ENCODE assay signal across 32 cellular contexts in the genomic region with DNA sequence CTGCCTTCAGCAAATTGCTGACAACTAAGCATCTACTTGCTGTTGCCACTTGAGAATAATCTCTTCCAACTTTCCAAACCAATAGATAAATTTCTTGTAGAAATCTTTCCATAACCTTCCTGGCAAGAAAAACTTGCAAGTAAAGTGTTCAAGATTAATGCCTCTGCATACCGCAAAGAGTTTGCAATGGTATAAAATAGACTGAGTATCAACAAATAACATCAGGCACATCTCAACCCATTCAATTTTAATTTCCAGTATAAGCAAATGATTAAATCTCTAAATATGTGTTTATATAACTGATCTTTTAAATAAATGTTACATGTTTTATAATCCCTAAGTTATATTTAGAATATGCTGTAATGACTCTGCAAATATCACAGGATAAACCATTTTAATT.
DNase-seq lines count a peak whose midpoint lies in the region; ATAC-seq and TF ChIP-seq lines count a peak whose summit lies in the region.
"Had no signal": no experiment of that assay in that cellular context is flagged by ENCODE, and none has a peak within 500 bp of the region (broad histone marks: within the 10 kb centered on the region; RNA-seq: fewer than 3 reads in every experiment).

No MANE protein-coding gene starts in this region.

- TF ChIP-seq CTCF in 22Rv1 (IDR thresholded peaks at IDR 0.05) (no peak), AG04450 (IDR thresholded peaks at IDR 0.05; ENCODE audit: low read depth, low read length) (no peak), IMR-90 (conservative IDR thresholded peaks at IDR 0.05; ENCODE audit: low read depth, low read length) (no peak), hepatocyte (IDR thresholded peaks at IDR 0.05; ENCODE audit: poor library complexity) (no peak)

- H3K27me3 ChIP-seq in AG04450 (ENCODE audit: control insufficient read depth, insufficient read depth, low read length): no peaks in the 10 kb centered on the region
- no peaks in the 10 kb centered on the region for H3K27me3 ChIP-seq in IMR-90 (ENCODE audit: control insufficient read depth, insufficient read depth, low read length)
- H3K27me3 ChIP-seq in hepatocyte: no peaks in the 10 kb centered on the region
- H3K27me3 ChIP-seq: BE2C; BLaER1; BLaER1 treated with 17β-estradiol and CSF1 and Interleukin-3, amounts not matched to agents 10 nM and 100 nM had no signal

- H4K8ac ChIP-seq in IMR-90 (ENCODE audit: low read depth in 2 of 2, low read length in 2 of 2): no peak overlapping the region

- no peaks in the 10 kb centered on the region for H3K9me1 ChIP-seq in IMR-90 (ENCODE audit: insufficient read depth, low read length)

- peak overlapping the region; percentile 52; the same call in 1 of the 2 replicates for H3K18ac ChIP-seq in IMR-90 (ENCODE audit: low read depth, low read length)

- H3K36me3 ChIP-seq in IMR-90 (ENCODE audit: control insufficient read depth, insufficient read depth, low read length) (no peaks in the 10 kb centered on the region), SK-N-MC (ENCODE audit: insufficient read depth, low read length) (no peaks in the 10 kb centered on the region), hepatocyte (replicated peaks; ENCODE audit: insufficient read depth, low read depth) (no peaks in the 10 kb centered on the region)
- H3K36me3 ChIP-seq: BE2C; BLaER1; BLaER1 treated with 17β-estradiol and CSF1 and Interleukin-3, amounts not matched to agents 10 nM and 100 nM had no signal

- no peaks in the 10 kb centered on the region for H3K79me1 ChIP-seq in IMR-90 (ENCODE audit: low read depth in 1 of 2, low read length in 2 of 2)

- intact Hi-C loops in IMR-90 (cut with micrococcal nuclease): no loop called here

- H3K23ac ChIP-seq in IMR-90 (ENCODE audit: low read depth, low read length): no peak overlapping the region

- TF ChIP-seq POLR2A in IMR-90 (IDR thresholded peaks at IDR 0.05; ENCODE audit: low read depth, low read length): no peak

- no peak overlapping the region; the same call in 1 of the 2 replicates for H3K4me2 ChIP-seq in IMR-90 (ENCODE audit: low read depth, low read length)
- no peak overlapping the region for H3K4me2 ChIP-seq in hepatocyte
- H3K4me2 ChIP-seq: A549; BLaER1; BLaER1 treated with 17β-estradiol and CSF1 and Interleukin-3, amounts not matched to agents 10 nM and 100 nM had no signal

- peak; percentile 44 for DNase-seq in AG04450 (ENCODE audit: low read depth, low spot score)
- peak; percentile 61 for DNase-seq in IMR-90
- DNase-seq in SK-N-MC (ENCODE audit: low read depth, low spot score): no peak
- DNase-seq in NCI-H69 (lab: John Stamatoyannopoulos, UW): no peak
- no peak for DNase-seq in hepatocyte (ENCODE audit: low spot score)
- no peak for DNase-seq in dedifferentiated amniotic fluid mesenchymal stem cell (ENCODE audit: extremely low spot score)
- DNase-seq: 8988T; ACHN; AML-193; BE2C; C1 segment of cervical spinal cord; Caco-2; Calu3; CD4-positive, alpha-beta memory T cell; CD4-positive, alpha-beta T cell; CD4-positive, CD25-positive, alpha-beta regulatory T cell; CD8-positive, alpha-beta memory T cell; CD8-positive, alpha-beta T cell; COR-L47; DMS 273 treated with DMSO at 0.1 percent for 48 hours; DMS153; DMS53; DMS79; DMS79 treated with DMSO at 0.1 percent for 48 hours; DND-41; EL had no signal

- H3K56ac ChIP-seq in IMR-90 (ENCODE audit: extremely low read depth, insufficient read depth, low read length): no peak overlapping the region

- no peak overlapping the region for H2BK15ac ChIP-seq in IMR-90 (ENCODE audit: low read depth, low read length)

- ATAC-seq in IMR-90 (ENCODE audit: low read depth) (peak; percentile 72), GM19328 (IDR thresholded peaks at IDR 0.05; ENCODE audit: unreplicated experiment) (no peak)
- ATAC-seq: A549; CD8-positive, alpha-beta T cell had no signal

- TF ChIP-seq RAD21 in IMR-90 (IDR thresholded peaks at IDR 0.05; ENCODE audit: low read length): no peak

- H2AK5ac ChIP-seq in IMR-90 (ENCODE audit: low read depth, low read length): no peak overlapping the region

- H3K9me3 ChIP-seq in AG04450 (ENCODE audit: control insufficient read depth, insufficient read depth, low read length) (no peaks in the 10 kb centered on the region), IMR-90 (ENCODE audit: control insufficient read depth, insufficient read depth, low read length) (no peaks in the 10 kb centered on the region), SK-N-MC (ENCODE audit: low read depth, low read length) (no peaks in the 10 kb centered on the region), hepatocyte (ENCODE audit: low read depth) (no peaks in the 10 kb centered on the region)
- H3K9me3 ChIP-seq: A549; BE2C; BLaER1; BLaER1 treated with 17β-estradiol and CSF1 and Interleukin-3, amounts not matched to agents 10 nM and 100 nM; Caco-2 had no signal

- H2AFZ ChIP-seq in IMR-90 (replicated peaks; ENCODE audit: low read length, poor library complexity) (no peak overlapping the region), hepatocyte (no peak overlapping the region)

- H3K4me1 ChIP-seq in IMR-90 (ENCODE audit: control insufficient read depth, insufficient read depth, low read length) (no peaks in the 10 kb centered on the region), hepatocyte (ENCODE audit: insufficient read depth) (no peaks in the 10 kb centered on the region)
- H3K4me1 ChIP-seq: A549; BE2C; BLaER1; BLaER1 treated with 17β-estradiol and CSF1 and Interleukin-3, amounts not matched to agents 10 nM and 100 nM had no signal

- no peak overlapping the region for H2BK120ac ChIP-seq in IMR-90 (ENCODE audit: low read depth, low read length)

- in situ Hi-C loops in IMR-90 (cut with MboI; ENCODE audit: low sequenced_read_pairs): no loop called here

- no peak overlapping the region for H3K14ac ChIP-seq in IMR-90 (replicated peaks; ENCODE audit: low read depth, low read length)

- no CpG with 5 or more reads among the region's 1 CpG for WGBS in IMR-90 (ENCODE audit: extremely low coverage in 2 of 2, insufficient read length in 1 of 2), 2 experiments
- 83% methylated on average over 1 of the region's 1 CpG for WGBS in hepatocyte (ENCODE audit: low lambda C conversion rate, missing lambda C conversion rate)

- H3K9me2 ChIP-seq in hepatocyte (replicated peaks; ENCODE audit: insufficient read depth): no peaks in the 10 kb centered on the region

- dilution Hi-C loops in IMR-90 (cut with HindIII; ENCODE audit: low sequenced_read_pairs, unreplicated experiment): no loop called here

- CTCF ChIA-PET in AG04450 (lab: Charles Lee) (no interaction called here), IMR-90 (lab: Yijun Ruan, JAX) (no interaction called here)

- no peak overlapping the region for H2BK5ac ChIP-seq in IMR-90 (ENCODE audit: low read depth, low read length, poor library complexity, severe bottlenecking)

- H4K5ac ChIP-seq in IMR-90 (ENCODE audit: low read depth, low read length): no peak overlapping the region

- peak overlapping the region; percentile 34; the same call in 1 of the 2 replicates for H3K27ac ChIP-seq in 22Rv1
- no peak overlapping the region for H3K27ac ChIP-seq in AG04450 (ENCODE audit: low read depth, low read length)
- H3K27ac ChIP-seq in IMR-90 (ENCODE audit: insufficient read depth, low read length): peak overlapping the region; percentile 29; the same call in 1 of the 2 replicates
- 0 out of 2 replicates have a peak overlapping the region, but pooled peaks have one; percentile 19 for H3K27ac ChIP-seq in SK-N-MC
- no peak overlapping the region for H3K27ac ChIP-seq in hepatocyte
- H3K27ac ChIP-seq: A549; BLaER1; BLaER1 treated with 17β-estradiol and CSF1 and Interleukin-3, amounts not matched to agents 10 nM and 100 nM; C4-2B had no signal

- H3K79me2 ChIP-seq in hepatocyte: no peaks in the 10 kb centered on the region

- BruUV-seq in IMR-90 (replicated peaks; lab: Mats Ljungman, UMichigan): no TSS peak

- H3K4ac ChIP-seq in IMR-90 (ENCODE audit: low read depth, low read length): no peak overlapping the region

- no peak overlapping the region for H2AK9ac ChIP-seq in IMR-90 (replicated peaks; ENCODE audit: low read depth, low read length, poor library complexity)

- no peak overlapping the region for H3K4me3 ChIP-seq in AG04450 (ENCODE audit: low read depth, low read length)
- no peak overlapping the region for H3K4me3 ChIP-seq in IMR-90 (ENCODE audit: insufficient read depth, low read depth, low read length)
- no peak overlapping the region for H3K4me3 ChIP-seq in SK-N-MC
- no peak overlapping the region for H3K4me3 ChIP-seq in hepatocyte
- H3K4me3 ChIP-seq: A549; BLaER1; BLaER1 treated with 17β-estradiol and CSF1 and Interleukin-3, amounts not matched to agents 10 nM and 100 nM had no signal

- POLR2A ChIA-PET in AG04450 (lab: Yijun Ruan, JAX) (no interaction called here), IMR-90 (lab: Charles Lee; ENCODE audit: unreplicated experiment) (no interaction called here)

- no peak overlapping the region for H2BK20ac ChIP-seq in IMR-90 (ENCODE audit: low read depth, low read length)

- no peak overlapping the region for H4K91ac ChIP-seq in IMR-90 (ENCODE audit: insufficient read depth, low read depth, low read length)

- no peak overlapping the region for H3K9ac ChIP-seq in IMR-90 (ENCODE audit: low read depth, low read length)
- no peak overlapping the region for H3K9ac ChIP-seq in SK-N-MC (ENCODE audit: insufficient read length)
- H3K9ac ChIP-seq: BLaER1; BLaER1 treated with 17β-estradiol and CSF1 and Interleukin-3, amounts not matched to agents 10 nM and 100 nM had no signal

- H4K20me1 ChIP-seq in IMR-90 (ENCODE audit: insufficient read depth, low read length): no peaks in the 10 kb centered on the region
- H4K20me1 ChIP-seq in hepatocyte (ENCODE audit: insufficient read depth, poor library complexity, severe bottlenecking): no peaks in the 10 kb centered on the region
- H4K20me1 ChIP-seq: BLaER1; BLaER1 treated with 17β-estradiol and CSF1 and Interleukin-3, amounts not matched to agents 10 nM and 100 nM had no signal

TF ChIP-seq in IMR-90, 13 proteins besides CTCF, POLR2A, EP300 and RAD21:
- TF ChIP-seq MAFK (IDR thresholded peaks at IDR 0.05; ENCODE audit: low read depth, low read length) (no peak), MXI1 (IDR thresholded peaks at IDR 0.05; ENCODE audit: borderline replicate concordance, low read depth, low read length) (no peak), RFX5 (IDR thresholded peaks at IDR 0.05; ENCODE audit: low read depth, low read length) (no peak), CHD1 (IDR thresholded peaks at IDR 0.05; ENCODE audit: low read depth, low read length) (no peak), RCOR1 (IDR thresholded peaks at IDR 0.05; ENCODE audit: insufficient replicate concordance, low read length) (no peak), NFE2L2 (IDR thresholded peaks at IDR 0.05; ENCODE audit: low read depth, low read length) (no peak), SMC3 (IDR thresholded peaks at IDR 0.05; ENCODE audit: low read depth, low read length) (no peak), CEBPB (IDR thresholded peaks at IDR 0.05; ENCODE audit: low read depth, low read length) (no peak), BHLHE40 (IDR thresholded peaks at IDR 0.05; ENCODE audit: low read depth, low read length) (no peak), FOS (IDR thresholded peaks at IDR 0.05; ENCODE audit: low read depth, low read length) (no peak)

Comparison
In these comparisons a context has a peak if more than half of its experiments do, and no peak if none do; other contexts are left out.
1. H3K27ac ChIP-seq: peak in 22Rv1 (single experiment), IMR-90 (single experiment) and SK-N-MC (single experiment); none in AG04450 (single experiment) and hepatocyte (single experiment).
2. DNase-seq: peak in AG04450 (single experiment) and IMR-90 (single experiment); none in SK-N-MC (single experiment), NCI-H69 (single experiment), hepatocyte (single experiment) and dedifferentiated amniotic fluid mesenchymal stem cell (single experiment).